ENCODE assay signal across 34 cellular contexts in the genomic region with DNA sequence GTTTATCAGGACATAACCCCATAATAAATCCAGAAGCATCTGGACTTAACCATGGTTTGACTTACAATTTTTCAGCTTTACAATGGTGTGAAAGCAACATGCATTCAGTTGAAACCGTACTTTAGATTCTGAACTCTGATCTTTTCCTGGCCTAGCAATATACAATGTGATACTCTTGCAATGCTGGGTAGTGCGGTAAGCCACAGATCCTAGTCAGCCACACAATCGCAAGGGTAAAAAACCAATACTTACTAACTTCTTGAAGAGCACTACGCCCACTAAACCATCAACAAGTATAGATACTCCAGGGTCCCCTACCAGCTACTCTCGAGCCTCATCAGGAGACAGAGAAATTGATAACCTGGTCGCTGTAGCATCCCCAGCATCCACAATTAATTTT.
"Had no signal": no experiment of that assay in that cellular context is flagged by ENCODE, and none has a peak within 500 bp of the region (broad histone marks: within the 10 kb centered on the region; RNA-seq: fewer than 3 reads in every experiment).

No MANE protein-coding gene starts in this region.

- H3K4me1 ChIP-seq: adrenal gland, body of pancreas, breast epithelium had no signal

- H3K4me3 Mint-ChIP-seq: activated B cell treated with CpG ODN at 0.5 μM for 24 hours; activated CD4-positive, alpha-beta memory T cell treated with anti-CD3 and anti-CD28 coated beads for 36 hours; activated CD4-positive, alpha-beta T cell treated with anti-CD3 and anti-CD28 coated beads, Interleukin-2, amount 10 ng/mL, durations not matched to agents 24 days and 14 days; activated CD8-positive, alpha-beta T cell treated with anti-CD3 and anti-CD28 coated beads for 36 hours; activated naive CD4-positive, alpha-beta T cell treated with anti-CD3 and anti-CD28 coated beads for 36 hours; activated naive CD8-positive, alpha-beta T cell treated with anti-CD3 and anti-CD28 coated beads for 36 hours; activated T-cell treated with anti-CD3 and anti-CD28 coated beads, Interleukin-2, amount 50 U/mL, for 4 hours; activated T-cell treated with anti-CD3 and anti-CD28 coated beads, Interleukin-2, amount 50 U/mL, for 72 hours; activated T-helper 1 cell treated with anti-CD3 and anti-CD28 coated beads, Interleukin-12 subunit alpha, Interleukin-12 subunit beta, Interleukin-2, Interleukin-4 antibody, amounts not matched to agents 30 ng/mL and 10 ng/mL and 1 ng/mL, durations not matched to agents 14 hours and 24 hours and 36 hours; activated T-helper 17 cell treated with anti-CD3 and anti-CD28 coated beads, Interleukin-2, amount 50 U/mL, for 72 hours; T-helper 1 cell treated with Interleukin-12 subunit alpha and Interleukin-12 subunit beta and Interleukin-4 antibody, amounts not matched to agents 30 μg/mL and 1 μg/mL, for 36 hours; T-helper 2 cell treated with Interferon-gamma antibody and Interleukin-4, amounts not matched to agents 5 μg/mL and 100 μg/mL, for 36 hours had no signal

- H3K27me3 ChIP-seq: adrenal gland, body of pancreas, brain microvascular endothelial cell, breast epithelium had no signal

- H3K4me3 ChIP-seq: adrenal gland, body of pancreas, breast epithelium had no signal

- H3K27ac Mint-ChIP-seq: activated B cell treated with CpG ODN at 0.5 μM for 24 hours; activated CD4-positive, alpha-beta memory T cell treated with anti-CD3 and anti-CD28 coated beads for 36 hours; activated CD4-positive, alpha-beta T cell treated with anti-CD3 and anti-CD28 coated beads, Interleukin-2, amount 10 ng/mL, durations not matched to agents 24 days and 14 days; activated CD8-positive, alpha-beta T cell treated with anti-CD3 and anti-CD28 coated beads for 36 hours; activated naive CD4-positive, alpha-beta T cell treated with anti-CD3 and anti-CD28 coated beads for 36 hours; activated naive CD4-positive, alpha-beta T cell treated with anti-CD3 and anti-CD28 coated beads, Interleukin-2, amount 50 U/mL, for 72 hours; activated naive CD8-positive, alpha-beta T cell treated with anti-CD3 and anti-CD28 coated beads for 36 hours; activated T-cell treated with anti-CD3 and anti-CD28 coated beads, Interleukin-2, amount 50 U/mL, for 72 hours; activated T-helper 1 cell treated with anti-CD3 and anti-CD28 coated beads, Interleukin-12 subunit alpha, Interleukin-12 subunit beta, Interleukin-2, Interleukin-4 antibody, amounts not matched to agents 30 ng/mL and 10 ng/mL and 1 ng/mL, durations not matched to agents 14 hours and 24 hours and 36 hours; activated T-helper 17 cell treated with anti-CD3 and anti-CD28 coated beads, Interleukin-2, amount 50 U/mL, for 72 hours; T-helper 1 cell treated with Interleukin-12 subunit alpha and Interleukin-12 subunit beta and Interleukin-4 antibody, amounts not matched to agents 30 μg/mL and 1 μg/mL, for 36 hours; T-helper 2 cell treated with Interferon-gamma antibody and Interleukin-4, amounts not matched to agents 5 μg/mL and 100 μg/mL, for 36 hours had no signal

- H3K36me3 Mint-ChIP-seq: activated CD4-positive, alpha-beta memory T cell treated with anti-CD3 and anti-CD28 coated beads for 36 hours; activated naive CD8-positive, alpha-beta T cell treated with anti-CD3 and anti-CD28 coated beads for 36 hours had no signal

- H3K9me3 Mint-ChIP-seq: activated CD4-positive, alpha-beta memory T cell treated with anti-CD3 and anti-CD28 coated beads for 36 hours; activated naive CD4-positive, alpha-beta T cell treated with anti-CD3 and anti-CD28 coated beads for 36 hours; activated T-helper 17 cell treated with anti-CD3 and anti-CD28 coated beads, Interleukin-2, amount 50 U/mL, for 72 hours had no signal

- ATAC-seq: activated CD8-positive, alpha-beta T cell treated with anti-CD3 and anti-CD28 coated beads for 36 hours; activated naive CD4-positive, alpha-beta T cell treated with anti-CD3 and anti-CD28 coated beads, Interleukin-2, amount 50 U/mL, for 72 hours; activated T-cell treated with anti-CD3 and anti-CD28 coated beads, Interleukin-2, amount 50 U/mL, for 4 hours; activated T-cell treated with anti-CD3 and anti-CD28 coated beads, Interleukin-2, amount 50 U/mL, for 72 hours; activated T-helper 17 cell treated with anti-CD3 and anti-CD28 coated beads, Interleukin-2, amount 50 U/mL, for 72 hours; body of pancreas had no signal

- H3K4me1 Mint-ChIP-seq: activated B cell treated with CpG ODN at 0.5 μM for 24 hours; activated CD4-positive, alpha-beta T cell treated with anti-CD3 and anti-CD28 coated beads, Interleukin-2, amount 10 ng/mL, durations not matched to agents 24 days and 14 days; activated naive CD8-positive, alpha-beta T cell treated with anti-CD3 and anti-CD28 coated beads for 36 hours; activated T-helper 17 cell treated with anti-CD3 and anti-CD28 coated beads, Interleukin-2, amount 50 U/mL, for 72 hours had no signal

- H3K27ac ChIP-seq: adrenal gland, body of pancreas, brain microvascular endothelial cell, breast epithelium, VCaP had no signal

- H3K9me3 ChIP-seq: adrenal gland, body of pancreas, breast epithelium had no signal

- DNase-seq: activated B cell treated with CpG ODN at 0.5 μM for 24 hours; activated CD4-positive, alpha-beta memory T cell treated with anti-CD3 and anti-CD28 coated beads for 36 hours; activated CD4-positive, alpha-beta T cell treated with anti-CD3 and anti-CD28 coated beads for 4 hours; activated CD4-positive, alpha-beta T cell treated with anti-CD3 and anti-CD28 coated beads, Interleukin-2, amount 10 ng/mL, durations not matched to agents 24 days and 14 days; activated CD4-positive, alpha-beta T cell treated with anti-CD3 and anti-CD28 coated beads, Interleukin-2, amount 50 U/mL, for 1 hour; activated CD4-positive, alpha-beta T cell treated with anti-CD3 and anti-CD28 coated beads, Interleukin-2, amount 50 U/mL, for 4 hours; activated CD4-positive, CD25-positive, alpha-beta regulatory T cell treated with anti-CD3 and anti-CD28 coated beads, Interleukin-2, amount 50 U/mL, for 72 hours; activated CD8-positive, alpha-beta memory T cell treated with anti-CD3 and anti-CD28 coated beads, Interleukin-2, amount 50 U/mL, for 4 hours; activated CD8-positive, alpha-beta T cell treated with anti-CD3 and anti-CD28 coated beads for 36 hours; activated effector memory CD4-positive, alpha-beta T cell treated with anti-CD3 and anti-CD28 coated beads, Interleukin-2, amount 50 U/mL, for 16 hours; activated gamma-delta T cell treated with Interleukin-2 at 50 U/mL for 16 hours; activated naive CD4-positive, alpha-beta T cell; activated naive CD4-positive, alpha-beta T cell treated with anti-CD3 and anti-CD28 coated beads for 36 hours; activated naive CD4-positive, alpha-beta T cell treated with anti-CD3 and anti-CD28 coated beads, Interleukin-2, amount 50 U/mL, for 16 hours; activated naive CD8-positive, alpha-beta T cell treated with anti-CD3 and anti-CD28 coated beads for 36 hours; activated T-cell treated with anti-CD3 and anti-CD28 coated beads for 4 hours; activated T-cell treated with anti-CD3 and anti-CD28 coated beads, Interleukin-2, amount 50 U/mL, for 1 hour; activated T-cell treated with anti-CD3 and anti-CD28 coated beads, Interleukin-2, amount 50 U/mL, for 4 hours; activated T-cell treated with anti-CD3 and anti-CD28 coated beads, Interleukin-2, amount 50 U/mL, for 72 hours; adrenal gland; amniotic stem cell; aorta; body of pancreas; brain microvascular endothelial cell; central memory CD4-positive, alpha-beta T cell; T-helper 1 cell; T-helper 9 cell had no signal

- H3K36me3 ChIP-seq: adrenal gland, brain microvascular endothelial cell, breast epithelium had no signal
